28 cellular contexts compared by ENCODE assay signal in the genomic region with DNA sequence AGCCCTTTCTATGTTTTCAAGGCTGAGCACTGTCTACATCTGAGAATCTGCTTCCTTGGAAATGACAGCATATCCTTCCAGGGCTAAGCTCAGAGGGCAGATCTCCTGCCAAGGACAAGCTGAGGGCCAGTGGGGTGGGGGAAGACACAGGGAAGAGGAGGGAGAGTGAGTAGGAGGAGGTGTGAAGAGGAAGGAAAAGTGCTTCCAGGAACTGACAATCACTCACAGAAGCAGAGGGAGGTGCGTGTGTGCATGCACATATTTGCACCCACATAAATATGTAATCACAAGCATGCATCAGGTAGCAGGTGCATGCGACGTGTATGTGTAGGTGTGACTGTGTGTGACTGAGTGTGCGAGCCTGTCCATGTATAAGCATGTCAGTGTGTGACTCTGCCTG.
"Had no signal": no experiment of that assay in that cellular context is flagged by ENCODE, and none has a peak within 500 bp of the region (broad histone marks: within the 10 kb centered on the region; RNA-seq: fewer than 3 reads in every experiment).

No MANE protein-coding gene starts in this region.

- H3K27ac ChIP-seq: brain microvascular endothelial cell, cardiac muscle cell, KMS-11, RWPE1 had no signal

- H3K4me3 Mint-ChIP-seq: activated CD4-positive, alpha-beta T cell treated with anti-CD3 and anti-CD28 coated beads, Interleukin-2, amount 10 ng/mL, durations not matched to agents 24 days and 14 days; activated CD8-positive, alpha-beta T cell treated with anti-CD3 and anti-CD28 coated beads for 36 hours; activated naive CD4-positive, alpha-beta T cell treated with anti-CD3 and anti-CD28 coated beads, Interleukin-2, amount 50 U/mL, for 24 hours; activated naive CD8-positive, alpha-beta T cell treated with anti-CD3 and anti-CD28 coated beads, Interleukin-2, amount 50 U/mL, for 24 hours; central memory CD8-positive, alpha-beta T cell had no signal

- H3K36me3 Mint-ChIP-seq: activated naive CD4-positive, alpha-beta T cell treated with anti-CD3 and anti-CD28 coated beads, Interleukin-2, amount 50 U/mL, for 24 hours had no signal

- DNase-seq: activated CD4-positive, alpha-beta T cell treated with anti-CD3 and anti-CD28 coated beads, Interleukin-2, amount 10 ng/mL, durations not matched to agents 24 days and 14 days; activated CD4-positive, alpha-beta T cell treated with anti-CD3 and anti-CD28 coated beads, Interleukin-2, amount 50 U/mL, for 4 hours; activated CD8-positive, alpha-beta T cell treated with anti-CD3 and anti-CD28 coated beads for 36 hours; activated gamma-delta T cell; activated naive CD4-positive, alpha-beta T cell treated with Interleukin-2 at 50 U/mL for 16 hours; activated naive CD8-positive, alpha-beta T cell treated with anti-CD3 and anti-CD28 coated beads, Interleukin-2, amount 50 U/mL, for 24 hours; activated T-cell treated with anti-CD3 and anti-CD28 coated beads, Interleukin-2, amount 50 U/mL, for 1 hour; brain microvascular endothelial cell; MM.1S; MV-4-11; NCI-H1092; NCI-H1436 treated with DMSO at 0.1 percent for 48 hours; NCI-H1694 treated with DMSO at 0.1 percent for 48 hours; NCI-H2171; NCI-H510A; NCI-H526; NCI-H748 treated with DMSO at 0.1 percent for 48 hours; NK-92 treated with Interleukin-12 subunit alpha and Interleukin-12 subunit beta, amount 100 ng/mL, for 24 hours; PC-3; SW 1271; T1000 had no signal

- H3K4me2 ChIP-seq: KMS-11 had no signal

- H3K27ac Mint-ChIP-seq: activated CD4-positive, alpha-beta T cell treated with anti-CD3 and anti-CD28 coated beads, Interleukin-2, amount 10 ng/mL, durations not matched to agents 24 days and 14 days; activated CD8-positive, alpha-beta T cell treated with anti-CD3 and anti-CD28 coated beads for 36 hours; activated naive CD4-positive, alpha-beta T cell treated with anti-CD3 and anti-CD28 coated beads, Interleukin-2, amount 50 U/mL, for 24 hours; activated naive CD8-positive, alpha-beta T cell treated with anti-CD3 and anti-CD28 coated beads, Interleukin-2, amount 50 U/mL, for 24 hours; activated T-helper 2 cell treated with anti-CD3 and anti-CD28 coated beads, Interferon-gamma antibody, Interleukin-2, Interleukin-4, amounts not matched to agents 10 μg/mL and 5 μg/mL and 100 μg/mL, durations not matched to agents 14 hours and 24 hours and 36 hours had no signal

- H3K4me1 Mint-ChIP-seq: activated naive CD4-positive, alpha-beta T cell treated with anti-CD3 and anti-CD28 coated beads, Interleukin-2, amount 50 U/mL, for 24 hours; activated naive CD8-positive, alpha-beta T cell treated with anti-CD3 and anti-CD28 coated beads, Interleukin-2, amount 50 U/mL, for 24 hours had no signal

- H3K9me3 Mint-ChIP-seq: activated CD4-positive, alpha-beta T cell treated with anti-CD3 and anti-CD28 coated beads, Interleukin-2, amount 10 ng/mL, durations not matched to agents 24 days and 14 days; activated CD8-positive, alpha-beta T cell treated with anti-CD3 and anti-CD28 coated beads for 36 hours; activated naive CD4-positive, alpha-beta T cell treated with anti-CD3 and anti-CD28 coated beads, Interleukin-2, amount 50 U/mL, for 24 hours; activated naive CD8-positive, alpha-beta T cell treated with anti-CD3 and anti-CD28 coated beads, Interleukin-2, amount 50 U/mL, for 24 hours; activated T-helper 2 cell treated with anti-CD3 and anti-CD28 coated beads, Interferon-gamma antibody, Interleukin-2, Interleukin-4, amounts not matched to agents 10 μg/mL and 5 μg/mL and 100 μg/mL, durations not matched to agents 14 hours and 24 hours and 36 hours; central memory CD8-positive, alpha-beta T cell had no signal

- H3K4me3 ChIP-seq: cardiac muscle cell had no signal

- ATAC-seq: activated CD8-positive, alpha-beta T cell treated with anti-CD3 and anti-CD28 coated beads for 36 hours; activated naive CD8-positive, alpha-beta T cell treated with anti-CD3 and anti-CD28 coated beads, Interleukin-2, amount 50 U/mL, for 24 hours; PC-3; Right ventricle myocardium inferior had no signal

- H3K36me3 ChIP-seq: brain microvascular endothelial cell, cardiac muscle cell had no signal

- H3K9ac ChIP-seq: KMS-11 had no signal
